19 cellular contexts compared by ENCODE assay signal in the genomic region with DNA sequence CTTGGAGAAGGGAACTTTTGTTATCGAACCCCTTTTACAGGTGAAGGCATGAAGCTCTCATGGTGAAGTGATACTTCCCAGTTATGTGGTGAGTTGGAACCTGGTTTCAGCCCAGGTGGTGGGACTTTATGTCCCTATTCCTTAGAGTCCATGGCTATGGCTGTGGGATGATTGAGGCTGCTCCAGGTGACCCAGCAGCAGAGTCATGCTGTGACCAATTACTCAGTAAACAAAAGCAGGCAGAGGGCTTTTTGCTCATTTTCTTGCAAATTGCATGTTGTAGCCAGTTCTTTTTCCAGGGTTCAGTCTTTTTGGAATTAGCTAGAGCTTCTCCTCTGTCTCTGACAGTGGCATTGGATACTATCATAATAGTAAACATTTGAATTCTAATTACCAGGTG.
"Had no signal": no experiment of that assay in that cellular context is flagged by ENCODE, and none has a peak within 500 bp of the region (broad histone marks: within the 10 kb centered on the region; RNA-seq: fewer than 3 reads in every experiment).

No MANE protein-coding gene starts in this region.

- H3K9ac ChIP-seq: neural progenitor cell had no signal

- H3K36me3 ChIP-seq: neural progenitor cell, ovary, right atrium auricular region, sigmoid colon, tibial nerve, upper lobe of right lung had no signal

- H3K27me3 ChIP-seq: neural progenitor cell, ovary, right atrium auricular region, sigmoid colon, testis, tibial nerve, upper lobe of right lung had no signal

- H3K4me2 ChIP-seq: neural progenitor cell had no signal

- H3K9me3 ChIP-seq: ovary, right atrium auricular region, sigmoid colon, testis, upper lobe of right lung had no signal

- DNase-seq: cortex of kidney; dorsolateral prefrontal cortex; effector CD8-positive, alpha-beta T cell; left colon; mesendoderm; naive thymus-derived CD8-positive, alpha-beta T cell; nucleus accumbens; ovary; sigmoid colon; stimulated activated CD4-positive, alpha-beta T cell treated with anti-CD3 and anti-CD28 coated beads, Interleukin-2, amount 100 ng/mL, for 24 hours; stimulated activated CD4-positive, alpha-beta T cell treated with anti-CD3 and anti-CD28 coated beads, Interleukin-4, amount 100 ng/mL, for 4 hours; stimulated activated naive B cell treated with anti-CD40 and anti-IgM and Interleukin-4, amounts not matched to agents 10 μg/mL and 1 μg/mL and 100 μg/mL, for 72 hours; stimulated activated naive CD8-positive, alpha-beta T cell treated with anti-CD3 and anti-CD28 coated beads, Interleukin-15, amount 100 ng/mL, for 72 hours; testis; upper lobe of right lung had no signal

- H3K27ac ChIP-seq: dorsolateral prefrontal cortex, neural progenitor cell, ovary, right atrium auricular region, sigmoid colon, skin epidermis, testis, tibial nerve, upper lobe of right lung had no signal

- H3K4me3 ChIP-seq: dorsolateral prefrontal cortex, neural progenitor cell, ovary, right atrium auricular region, sigmoid colon, skin epidermis, testis, tibial nerve, upper lobe of right lung had no signal

- H2AFZ ChIP-seq: neural progenitor cell had no signal
